In the genomic region with DNA sequence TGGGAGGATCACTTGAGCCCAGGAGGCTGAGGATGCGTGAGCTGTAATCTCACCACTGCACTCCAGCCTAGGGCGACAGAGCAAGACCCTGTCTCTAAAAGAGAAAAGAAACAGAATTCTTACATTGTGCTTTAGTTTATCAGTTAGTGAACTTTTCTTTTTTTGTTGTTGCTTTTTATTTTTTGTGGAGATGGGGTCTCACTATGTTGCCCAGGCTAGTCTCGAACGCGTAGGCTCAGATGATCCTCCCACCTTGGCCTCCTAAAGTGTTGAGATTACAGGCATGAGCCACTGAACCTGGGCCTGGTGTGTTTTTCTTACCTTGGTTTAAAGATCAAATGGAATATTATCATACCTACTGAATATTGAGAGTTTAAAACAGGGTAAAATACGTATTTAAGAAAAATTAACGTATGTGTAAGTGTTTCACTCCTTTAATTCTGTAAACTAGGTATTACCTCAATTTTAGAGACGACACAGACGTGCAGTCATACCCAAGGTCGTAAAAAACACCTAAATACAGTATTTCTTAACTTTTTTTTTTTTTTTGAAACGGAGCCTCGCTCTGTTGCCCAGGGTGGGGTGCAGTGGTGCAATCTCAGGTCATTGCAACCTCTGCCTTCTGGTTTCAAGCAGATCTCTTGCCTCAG, we compare ENCODE assay signal across 16 cellular contexts. TPM values are rescaled to one million over a fixed set of nuclear protein-coding genes. Genes with fewer than 3 reads are reported as not detected.
DNase-seq lines count a peak whose midpoint lies in the region; TF ChIP-seq lines count a peak whose summit lies in the region.
"Had no signal": no experiment of that assay in that cellular context is flagged by ENCODE, and none has a peak within 500 bp of the region (broad histone marks: within the 10 kb centered on the region; RNA-seq: fewer than 3 reads in every experiment).

No MANE protein-coding gene starts in this region.

- no peak overlapping the region for H3K9ac ChIP-seq in skeletal muscle tissue (ENCODE audit: low read depth in 1 of 3, low read length in 3 of 3)

- no peak overlapping the region for H3K27ac Mint-ChIP-seq in activated naive CD4-positive, alpha-beta T cell treated with anti-CD3 and anti-CD28 coated beads for 36 hours

- no peaks in the 10 kb centered on the region for H3K27me3 ChIP-seq in WERI-Rb-1 (ENCODE audit: insufficient read depth, low read depth, severe bottlenecking)
- no peaks in the 10 kb centered on the region for H3K27me3 ChIP-seq in neutrophil
- no peaks in the 10 kb centered on the region for H3K27me3 ChIP-seq in skeletal muscle tissue (ENCODE audit: control insufficient read depth in 3 of 3, insufficient read depth in 3 of 3, low read length in 3 of 3)
- H3K27me3 ChIP-seq: BE2C had no signal

- H3K4me1 ChIP-seq in HEK293 (ENCODE audit: control insufficient read depth, insufficient read depth, low read length) (no peaks in the 10 kb centered on the region; the same call in 1 of the 2 replicates), neutrophil (ENCODE audit: control insufficient read depth in 1 of 2, insufficient read depth in 1 of 2, low read depth in 1 of 2, low read length in 1 of 2) (peaks cover 56 to 64% of the 10 kb centered on the region in 2 experiments), skeletal muscle tissue (ENCODE audit: control insufficient read depth in 3 of 3, insufficient read depth in 3 of 3, low read length in 3 of 3) (peaks cover 42 to 75% (median 72%) of the 10 kb centered on the region in 3 donors)
- H3K4me1 ChIP-seq: BE2C had no signal

- POLR2A ChIA-PET in HEK293 (lab: Yijun Ruan, JAX), result no interaction called here

- TF ChIP-seq CTCF in HEK293 (tag by site-specific recombination; IDR thresholded peaks at IDR 0.05) (no peak), WERI-Rb-1 (IDR thresholded peaks at IDR 0.05; ENCODE audit: low read depth, low read length) (no peak), neutrophil (IDR thresholded peaks at IDR 0.05) (no peak)

- no peaks in the 10 kb centered on the region for H3K9me3 Mint-ChIP-seq in activated naive CD4-positive, alpha-beta T cell treated with anti-CD3 and anti-CD28 coated beads for 36 hours
- H3K9me3 Mint-ChIP-seq: CD14-positive monocyte; CD4-positive, alpha-beta memory T cell had no signal

- CTCF ChIA-PET in HEK293 (lab: Yijun Ruan, JAX), result interaction anchor here (0.7 kb wide), 1 partner anchor 42 kb away, joined by 3 read pairs; no protein-coding TSS in a partner anchor
- CTCF ChIA-PET in activated naive CD4-positive, alpha-beta T cell treated with anti-CD3 and anti-CD28 coated beads for 36 hours (lab: Charles Lee), result no interaction called here

- H3K27ac ChIP-seq in HEK293 (ENCODE audit: extremely low read depth, low read depth, low read length) (no peak overlapping the region), WERI-Rb-1 (peak overlapping the region; percentile 98), neutrophil (peak overlapping the region; percentile 62), skeletal muscle tissue (ENCODE audit: low read depth, low read length) (peak overlapping the region; percentile 75)

- H3K9me3 ChIP-seq in HEK293 (ENCODE audit: control insufficient read depth, insufficient read depth, low read depth, low read length) (no peaks in the 10 kb centered on the region), WERI-Rb-1 (ENCODE audit: severe bottlenecking) (no peaks in the 10 kb centered on the region), neutrophil (no peaks in the 10 kb centered on the region), skeletal muscle tissue (ENCODE audit: control insufficient read depth in 3 of 3, low read length in 3 of 3) (no peaks in the 10 kb centered on the region)
- H3K9me3 ChIP-seq: BE2C, HAP-1 had no signal

- no peak overlapping the region for H3K4me3 Mint-ChIP-seq in activated naive CD4-positive, alpha-beta T cell treated with anti-CD3 and anti-CD28 coated beads for 36 hours
- H3K4me3 Mint-ChIP-seq: CD14-positive monocyte; CD4-positive, alpha-beta memory T cell had no signal

- no peaks in the 10 kb centered on the region for H3K36me3 Mint-ChIP-seq in activated naive CD4-positive, alpha-beta T cell treated with anti-CD3 and anti-CD28 coated beads for 36 hours (ENCODE audit: low read depth)

- DNase-seq in WERI-Rb-1, result no peak
- no peak for DNase-seq in T-helper 2 cell
- no peak for DNase-seq in effector CD8-positive, alpha-beta T cell (lab: John Stamatoyannopoulos, UW)
- no peak for DNase-seq in activated naive CD4-positive, alpha-beta T cell treated with anti-CD3 and anti-CD28 coated beads for 36 hours
- DNase-seq: ACHN; BE2C; CD4-positive, alpha-beta memory T cell; DMS153; DMS79; GDM1; GOT3 had no signal

- H3K4me3 ChIP-seq in HEK293 (ENCODE audit: low read depth, low read length), result no peak overlapping the region
- no peak overlapping the region for H3K4me3 ChIP-seq in WERI-Rb-1 (ENCODE audit: low read depth, low read length)
- no peak overlapping the region for H3K4me3 ChIP-seq in neutrophil (ENCODE audit: low read depth in 1 of 2, low read length in 1 of 2)
- H3K4me3 ChIP-seq in skeletal muscle tissue (ENCODE audit: low read length in 3 of 3), result peak overlapping the region in 1 of 3 donors; percentile 37
- H3K4me3 ChIP-seq: HAP-1 had no signal

- intact Hi-C loops in activated naive CD4-positive, alpha-beta T cell treated with anti-CD3 and anti-CD28 coated beads for 36 hours (cut with micrococcal nuclease), result no loop called here

- H3K27me3 Mint-ChIP-seq in activated naive CD4-positive, alpha-beta T cell treated with anti-CD3 and anti-CD28 coated beads for 36 hours (ENCODE audit: low read depth), result no peaks in the 10 kb centered on the region
- H3K27me3 Mint-ChIP-seq: CD4-positive, alpha-beta memory T cell had no signal

- peaks cover 4% of the 10 kb centered on the region for H3K4me1 Mint-ChIP-seq in activated naive CD4-positive, alpha-beta T cell treated with anti-CD3 and anti-CD28 coated beads for 36 hours (ENCODE audit: low read depth)

- H3K36me3 ChIP-seq in HEK293 (ENCODE audit: control insufficient read depth in 2 of 2, insufficient read depth in 1 of 2, low read length in 2 of 2) (no peaks in the 10 kb centered on the region), WERI-Rb-1 (peaks cover 28% of the 10 kb centered on the region), neutrophil (no peaks in the 10 kb centered on the region), skeletal muscle tissue (ENCODE audit: control insufficient read depth in 3 of 3, insufficient read depth in 3 of 3, low read length in 3 of 3) (no peaks in the 10 kb centered on the region)
- H3K36me3 ChIP-seq: BE2C, HAP-1 had no signal

TF ChIP-seq in HEK293, 187 proteins besides CTCF, POLR2A, EP300 and RAD21:
- peak; percentile 74 for TF ChIP-seq ZNF121 (tag by site-specific recombination; IDR thresholded peaks at IDR 0.05)
- TF ChIP-seq BCL11B (tag by site-specific recombination; IDR thresholded peaks at IDR 0.05; ENCODE audit: low read depth), result no peak
- TF ChIP-seq IKZF3 (tag by site-specific recombination; IDR thresholded peaks at IDR 0.05), result no peak

RNA-seq across cellular contexts. Expression of gene KIF1B, which starts 39.6 kb away (rescaled TPM):
- total RNA-seq in skeletal muscle tissue, result 127 TPM
- 1 to 10 TPM; 6.1 to 6.2 TPM for total RNA-seq in activated naive CD4-positive, alpha-beta T cell treated with anti-CD3 and anti-CD28 coated beads for 36 hours

Comparison
In these comparisons a context has a peak if more than half of its experiments do, and no peak if none do; other contexts are left out.
1. RNA of gene KIF1B, which starts 39.6 kb away (total RNA-seq): 127 TPM in skeletal muscle tissue (single experiment); 6.1 to 6.2 TPM in activated naive CD4-positive, alpha-beta T cell treated with anti-CD3 and anti-CD28 coated beads for 36 hours; every median in the first group is over 10 times any median in the second.